27 cellular contexts compared by ENCODE assay signal in the genomic region with DNA sequence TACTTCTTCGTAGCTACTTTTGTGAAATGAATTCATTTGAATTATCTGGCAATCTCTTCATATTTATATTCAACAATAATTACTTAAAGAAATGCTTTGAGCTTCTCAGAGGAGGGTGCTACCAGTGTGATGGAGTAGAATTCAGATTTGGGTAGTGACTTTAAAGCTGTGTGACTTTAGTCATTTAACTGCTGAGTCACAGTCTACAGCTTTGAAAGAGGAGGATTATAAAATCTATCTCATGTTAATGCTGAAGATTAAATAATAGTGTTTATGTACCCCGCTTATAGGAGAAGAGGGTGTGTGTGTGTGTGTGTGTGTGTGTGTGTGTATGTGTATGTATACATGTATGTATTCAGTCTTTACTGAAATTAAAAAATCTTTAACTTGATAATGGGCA.
"Had no signal": no experiment of that assay in that cellular context is flagged by ENCODE, and none has a peak within 500 bp of the region (broad histone marks: within the 10 kb centered on the region; RNA-seq: fewer than 3 reads in every experiment).

No MANE protein-coding gene starts in this region.

- ATAC-seq: activated CD4-positive, alpha-beta T cell treated with anti-CD3 and anti-CD28 coated beads for 36 hours; activated CD4-positive, CD25-positive, alpha-beta regulatory T cell treated with anti-CD3 and anti-CD28 coated beads, Interleukin-2, amount 50 U/mL, for 24 hours; activated CD8-positive, alpha-beta T cell treated with anti-CD3 and anti-CD28 coated beads, Interleukin-2, amount 10 ng/mL, durations not matched to agents 7 days and 5 days; Panc1 had no signal

- H3K4me3 Mint-ChIP-seq: activated CD4-positive, alpha-beta T cell treated with anti-CD3 and anti-CD28 coated beads for 36 hours; activated CD4-positive, alpha-beta T cell treated with anti-CD3 and anti-CD28 coated beads, Interleukin-2, amount 10 ng/mL, durations not matched to agents 7 days and 5 days; activated CD8-positive, alpha-beta T cell treated with anti-CD3 and anti-CD28 coated beads, Interleukin-2, amount 10 ng/mL, durations not matched to agents 7 days and 5 days; activated naive CD8-positive, alpha-beta T cell treated with anti-CD3 and anti-CD28 coated beads for 36 hours; WTC11 had no signal

- H3K36me3 ChIP-seq: brain microvascular endothelial cell, SJCRH30 had no signal

- H3K27ac ChIP-seq: brain microvascular endothelial cell, SJCRH30, SK-N-MC had no signal

- H3K9me3 ChIP-seq: SJCRH30 had no signal

- H3K27me3 Mint-ChIP-seq: activated CD4-positive, alpha-beta T cell treated with anti-CD3 and anti-CD28 coated beads for 36 hours; activated CD4-positive, alpha-beta T cell treated with anti-CD3 and anti-CD28 coated beads, Interleukin-2, amount 10 ng/mL, durations not matched to agents 7 days and 5 days; activated naive CD8-positive, alpha-beta T cell treated with anti-CD3 and anti-CD28 coated beads for 36 hours had no signal

- H3K27ac Mint-ChIP-seq: activated CD4-positive, alpha-beta T cell treated with anti-CD3 and anti-CD28 coated beads for 36 hours; activated CD4-positive, alpha-beta T cell treated with anti-CD3 and anti-CD28 coated beads, Interleukin-2, amount 10 ng/mL, durations not matched to agents 7 days and 5 days; activated CD8-positive, alpha-beta T cell treated with anti-CD3 and anti-CD28 coated beads, Interleukin-2, amount 10 ng/mL, durations not matched to agents 7 days and 5 days; activated naive CD8-positive, alpha-beta T cell treated with anti-CD3 and anti-CD28 coated beads for 36 hours; WTC11 had no signal

- DNase-seq: activated CD4-positive, alpha-beta T cell treated with anti-CD3 and anti-CD28 coated beads for 36 hours; activated CD4-positive, alpha-beta T cell treated with anti-CD3 and anti-CD28 coated beads, Interleukin-2, amount 10 ng/mL, durations not matched to agents 7 days and 5 days; activated CD4-positive, alpha-beta T cell treated with anti-CD3 and anti-CD28 coated beads, Interleukin-2, amount 50 U/mL, for 48 hours; activated CD8-positive, alpha-beta memory T cell treated with anti-CD3 and anti-CD28 coated beads, Interleukin-2, amount 50 U/mL, for 48 hours; activated CD8-positive, alpha-beta T cell treated with anti-CD3 and anti-CD28 coated beads, Interleukin-2, amount 10 ng/mL, durations not matched to agents 7 days and 5 days; activated effector memory CD4-positive, alpha-beta T cell treated with Interleukin-2 at 50 U/mL for 16 hours; activated naive CD4-positive, alpha-beta T cell treated with anti-CD3 and anti-CD28 coated beads, Interleukin-2, amount 50 U/mL, for 16 hours; activated naive CD8-positive, alpha-beta T cell treated with anti-CD3 and anti-CD28 coated beads for 36 hours; activated T-cell treated with anti-CD3 and anti-CD28 coated beads, Interleukin-2, amount 50 U/mL, for 48 hours; amniotic stem cell; aorta; brain microvascular endothelial cell; central memory CD4-positive, alpha-beta T cell; NCI-H1048; NCI-H1105 treated with DMSO at 0.1 percent for 48 hours; NCI-H1436; NCI-H1694; NCI-H1930; NCI-H2081 treated with DMSO at 0.1 percent for 48 hours; NCI-H345; NCI-H524 treated with DMSO at 0.1 percent for 48 hours; SHP77; SJCRH30 had no signal

- H3K36me3 Mint-ChIP-seq: activated naive CD8-positive, alpha-beta T cell treated with anti-CD3 and anti-CD28 coated beads for 36 hours; WTC11 had no signal

- H3K4me3 ChIP-seq: SJCRH30, SK-N-MC had no signal

- H3K27me3 ChIP-seq: brain microvascular endothelial cell had no signal

- H3K4me1 Mint-ChIP-seq: activated CD4-positive, alpha-beta T cell treated with anti-CD3 and anti-CD28 coated beads for 36 hours; activated CD4-positive, alpha-beta T cell treated with anti-CD3 and anti-CD28 coated beads, Interleukin-2, amount 10 ng/mL, durations not matched to agents 7 days and 5 days; activated naive CD8-positive, alpha-beta T cell treated with anti-CD3 and anti-CD28 coated beads for 36 hours had no signal

- H3K4me1 ChIP-seq: SJCRH30 had no signal

- H3K9me3 Mint-ChIP-seq: activated naive CD8-positive, alpha-beta T cell treated with anti-CD3 and anti-CD28 coated beads for 36 hours; WTC11 had no signal
